ENCODE assay signal across 1 cellular context in the genomic region with DNA sequence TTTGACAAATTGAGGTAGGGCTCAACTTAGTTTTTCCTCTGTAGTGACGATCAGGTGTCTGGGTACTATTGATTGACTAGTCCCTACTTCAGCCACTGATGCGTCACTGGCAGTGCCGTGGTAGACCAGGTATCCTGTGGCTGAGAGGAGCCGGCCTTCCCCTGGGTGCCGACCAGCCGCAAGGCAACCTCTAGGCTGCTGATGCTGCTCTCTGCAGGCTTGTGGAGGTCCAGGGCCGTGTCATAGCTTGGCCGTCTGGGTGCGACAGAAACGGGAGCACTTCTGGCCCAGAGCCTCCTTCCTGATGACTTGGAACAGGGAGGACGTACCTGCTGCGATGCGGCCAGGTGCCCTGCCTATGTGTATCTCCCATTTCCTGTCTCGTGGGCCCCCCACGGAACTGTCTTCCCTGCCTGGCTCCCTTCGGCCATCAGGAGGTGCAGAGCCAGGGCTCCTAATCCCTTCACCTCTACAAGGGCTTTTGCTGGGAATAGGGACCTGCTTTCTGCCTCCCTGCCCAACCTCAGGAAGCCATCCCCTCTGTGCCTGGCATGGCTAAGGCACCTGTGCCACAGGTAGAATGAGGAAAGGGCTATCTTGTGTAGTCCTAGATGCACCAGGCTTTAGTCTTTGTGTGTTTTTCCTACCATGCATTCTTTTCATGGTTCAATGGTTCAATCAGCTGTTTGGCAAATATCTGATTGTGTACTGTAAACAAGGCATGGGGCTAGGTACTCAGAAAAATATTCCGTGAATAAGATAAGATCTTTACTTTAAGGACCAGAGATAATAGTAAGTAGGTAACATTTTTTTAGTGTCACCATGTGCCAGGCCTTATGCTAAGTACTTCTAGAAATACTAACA.
TF ChIP-seq lines count a peak whose summit lies in the region.

No MANE protein-coding gene starts in this region.

TF ChIP-seq in liver, 16 proteins besides CTCF, POLR2A, EP300 and RAD21 (continued from another document):
- TF ChIP-seq, protein P1, sequence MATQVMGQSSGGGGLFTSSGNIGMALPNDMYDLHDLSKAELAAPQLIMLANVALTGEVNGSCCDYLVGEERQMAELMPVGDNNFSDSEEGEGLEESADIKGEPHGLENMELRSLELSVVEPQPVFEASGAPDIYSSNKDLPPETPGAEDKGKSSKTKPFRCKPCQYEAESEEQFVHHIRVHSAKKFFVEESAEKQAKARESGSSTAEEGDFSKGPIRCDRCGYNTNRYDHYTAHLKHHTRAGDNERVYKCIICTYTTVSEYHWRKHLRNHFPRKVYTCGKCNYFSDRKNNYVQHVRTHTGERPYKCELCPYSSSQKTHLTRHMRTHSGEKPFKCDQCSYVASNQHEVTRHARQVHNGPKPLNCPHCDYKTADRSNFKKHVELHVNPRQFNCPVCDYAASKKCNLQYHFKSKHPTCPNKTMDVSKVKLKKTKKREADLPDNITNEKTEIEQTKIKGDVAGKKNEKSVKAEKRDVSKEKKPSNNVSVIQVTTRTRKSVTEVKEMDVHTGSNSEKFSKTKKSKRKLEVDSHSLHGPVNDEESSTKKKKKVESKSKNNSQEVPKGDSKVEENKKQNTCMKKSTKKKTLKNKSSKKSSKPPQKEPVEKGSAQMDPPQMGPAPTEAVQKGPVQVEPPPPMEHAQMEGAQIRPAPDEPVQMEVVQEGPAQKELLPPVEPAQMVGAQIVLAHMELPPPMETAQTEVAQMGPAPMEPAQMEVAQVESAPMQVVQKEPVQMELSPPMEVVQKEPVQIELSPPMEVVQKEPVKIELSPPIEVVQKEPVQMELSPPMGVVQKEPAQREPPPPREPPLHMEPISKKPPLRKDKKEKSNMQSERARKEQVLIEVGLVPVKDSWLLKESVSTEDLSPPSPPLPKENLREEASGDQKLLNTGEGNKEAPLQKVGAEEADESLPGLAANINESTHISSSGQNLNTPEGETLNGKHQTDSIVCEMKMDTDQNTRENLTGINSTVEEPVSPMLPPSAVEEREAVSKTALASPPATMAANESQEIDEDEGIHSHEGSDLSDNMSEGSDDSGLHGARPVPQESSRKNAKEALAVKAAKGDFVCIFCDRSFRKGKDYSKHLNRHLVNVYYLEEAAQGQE (IDR thresholded peaks at IDR 0.05): no peak
- TF ChIP-seq HNF4G (IDR thresholded peaks at IDR 0.05): no peak
- TF ChIP-seq YY1 (IDR thresholded peaks at IDR 0.05): no peak
- no peak for TF ChIP-seq JUND (IDR thresholded peaks at IDR 0.05)
- TF ChIP-seq, protein P2, sequence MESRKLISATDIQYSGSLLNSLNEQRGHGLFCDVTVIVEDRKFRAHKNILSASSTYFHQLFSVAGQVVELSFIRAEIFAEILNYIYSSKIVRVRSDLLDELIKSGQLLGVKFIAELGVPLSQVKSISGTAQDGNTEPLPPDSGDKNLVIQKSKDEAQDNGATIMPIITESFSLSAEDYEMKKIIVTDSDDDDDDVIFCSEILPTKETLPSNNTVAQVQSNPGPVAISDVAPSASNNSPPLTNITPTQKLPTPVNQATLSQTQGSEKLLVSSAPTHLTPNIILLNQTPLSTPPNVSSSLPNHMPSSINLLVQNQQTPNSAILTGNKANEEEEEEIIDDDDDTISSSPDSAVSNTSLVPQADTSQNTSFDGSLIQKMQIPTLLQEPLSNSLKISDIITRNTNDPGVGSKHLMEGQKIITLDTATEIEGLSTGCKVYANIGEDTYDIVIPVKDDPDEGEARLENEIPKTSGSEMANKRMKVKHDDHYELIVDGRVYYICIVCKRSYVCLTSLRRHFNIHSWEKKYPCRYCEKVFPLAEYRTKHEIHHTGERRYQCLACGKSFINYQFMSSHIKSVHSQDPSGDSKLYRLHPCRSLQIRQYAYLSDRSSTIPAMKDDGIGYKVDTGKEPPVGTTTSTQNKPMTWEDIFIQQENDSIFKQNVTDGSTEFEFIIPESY (IDR thresholded peaks at IDR 0.05): no peak
- peak; percentile 36 for TF ChIP-seq FOXA2 (IDR thresholded peaks at IDR 0.05)
